Comparison of ENCODE assay signal across 16 cellular contexts in the genomic region with DNA sequence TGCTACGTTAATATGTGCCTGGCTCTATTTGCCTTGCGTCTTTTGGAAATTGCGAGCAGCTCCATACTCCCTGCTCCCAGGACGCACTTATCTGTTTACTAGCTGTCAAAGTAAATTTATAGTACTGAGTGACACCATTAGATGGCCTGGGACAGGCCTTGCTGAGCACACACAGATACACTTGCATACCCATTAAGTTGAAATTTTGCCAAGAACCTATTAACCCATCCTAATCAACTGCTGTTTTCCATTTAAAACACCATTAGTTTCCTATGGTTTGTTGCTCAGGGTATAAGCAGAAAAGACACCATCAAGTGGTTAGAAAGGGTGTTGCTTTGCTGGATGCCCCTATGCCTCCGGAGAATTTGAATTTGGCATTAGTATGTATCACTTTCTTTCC.
A peak's percentile ranks its signal among the peaks of the same experiment; 100 is the strongest.
DNase-seq lines count a peak whose midpoint lies in the region; ATAC-seq and TF ChIP-seq lines count a peak whose summit lies in the region.
"Had no signal": no experiment of that assay in that cellular context is flagged by ENCODE, and none has a peak within 500 bp of the region (broad histone marks: within the 10 kb centered on the region; RNA-seq: fewer than 3 reads in every experiment).

No MANE protein-coding gene starts in this region.

- ATAC-seq in HG02763 (IDR thresholded peaks at IDR 0.05; ENCODE audit: unreplicated experiment): no peak
- ATAC-seq: body of pancreas, gastrocnemius medialis, mucosa of descending colon had no signal

- no peak overlapping the region for H3K4me3 ChIP-seq in epithelial cell of esophagus (ENCODE audit: low read length)
- H3K4me3 ChIP-seq: body of pancreas, gastrocnemius medialis, MG63, mucosa of descending colon, SJSA1 had no signal

- TF ChIP-seq CTCF in epithelial cell of esophagus (IDR thresholded peaks at IDR 0.05; ENCODE audit: insufficient read depth, low read depth, low read length, missing control alignments): no peak

- intact Hi-C loops in posterior vena cava (cut with DNase I): no loop called here

- DNase-seq in COR-L47 (lab: John Stamatoyannopoulos, UW): peak; percentile 8
- DNase-seq in HuH-7 (ENCODE audit: low spot score): peak; percentile 5
- peak; percentile 99 for DNase-seq in NCI-H748 (lab: John Stamatoyannopoulos, UW; ENCODE audit: unreplicated experiment)
- DNase-seq in epithelial cell of esophagus (ENCODE audit: low read depth): peak; percentile 3
- no peak for DNase-seq in NCI-H226
- DNase-seq in UCSD-AML1 (lab: John Stamatoyannopoulos, UW; ENCODE audit: unreplicated experiment): no peak
- DNase-seq in posterior vena cava (ENCODE audit: low spot score): no peak
- DNase-seq: activated naive CD4-positive, alpha-beta T cell; body of pancreas; effector CD8-positive, alpha-beta T cell; gastrocnemius medialis; MG63; mucosa of descending colon; NCI-H526 treated with DMSO at 0.1 percent for 48 hours had no signal

Comparison
In these comparisons a context has a peak if more than half of its experiments do, and no peak if none do; other contexts are left out.
1. DNase-seq: peak in COR-L47 (single experiment), HuH-7 (single experiment), NCI-H748 (single experiment) and epithelial cell of esophagus (single experiment); none in NCI-H226 (single experiment), UCSD-AML1 (single experiment) and posterior vena cava (single experiment).